In the genomic region with DNA sequence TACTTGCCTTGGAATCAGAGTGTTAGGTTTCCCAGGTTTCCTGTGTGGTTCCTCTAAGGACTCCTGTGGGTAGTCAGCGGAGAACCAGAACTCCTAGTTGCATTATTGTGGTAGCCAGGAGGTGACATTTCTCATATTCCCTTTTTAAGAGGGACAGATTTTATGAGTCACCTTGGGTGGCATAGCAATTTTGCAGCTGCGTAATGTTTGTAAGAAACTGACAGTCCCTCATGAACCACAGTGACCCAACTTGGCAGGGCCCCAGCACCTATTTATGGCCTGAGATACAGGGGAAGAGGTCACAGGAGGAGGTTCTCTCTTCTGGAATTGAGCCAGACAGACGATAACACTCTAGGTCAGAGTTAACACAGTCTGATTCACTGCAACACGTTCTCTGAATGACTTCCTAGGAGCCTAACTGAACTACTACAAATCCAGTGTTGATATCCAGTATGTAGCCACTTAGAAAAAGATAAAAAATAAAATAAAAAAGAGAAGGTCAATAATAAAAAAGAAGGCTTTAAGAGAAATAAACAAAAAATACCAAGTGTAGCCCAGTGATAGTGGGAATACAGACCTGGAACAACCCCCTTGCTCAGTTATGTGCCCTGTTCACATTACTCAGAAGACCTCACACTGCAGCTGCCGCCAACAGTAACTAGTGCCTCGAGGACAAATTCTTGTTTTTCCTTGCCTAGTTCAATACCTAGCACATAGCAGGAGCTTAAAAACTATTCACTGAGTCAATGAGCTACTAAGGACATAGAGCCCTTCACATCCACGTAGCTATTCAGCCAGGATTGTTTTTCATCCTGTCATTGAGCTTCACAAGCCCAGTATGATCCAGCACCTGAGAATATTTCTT, we compare ENCODE assay signal across 9 cellular contexts. TPM values are rescaled to one million over a fixed set of nuclear protein-coding genes. Genes with fewer than 3 reads are reported as not detected.
DNase-seq lines count a peak whose midpoint lies in the region; ATAC-seq and TF ChIP-seq lines count a peak whose summit lies in the region.
"Had no signal": no experiment of that assay in that cellular context is flagged by ENCODE, and none has a peak within 500 bp of the region (broad histone marks: within the 10 kb centered on the region; RNA-seq: fewer than 3 reads in every experiment).

No MANE protein-coding gene starts in this region.

- H2AFZ ChIP-seq in hepatocyte, result no peak overlapping the region

- H3K4me1 ChIP-seq in hepatocyte (ENCODE audit: insufficient read depth), result peaks cover 12% of the 10 kb centered on the region
- H3K4me1 ChIP-seq: Caco-2 had no signal

- H3K9me3 ChIP-seq in hepatocyte (ENCODE audit: low read depth) (no peaks in the 10 kb centered on the region), MG63 (no peaks in the 10 kb centered on the region)
- H3K9me3 ChIP-seq: Caco-2 had no signal

- ATAC-seq in HG02870 (IDR thresholded peaks at IDR 0.05; ENCODE audit: unreplicated experiment), result peak; percentile 84

- DNase-seq in activated gamma-delta T cell treated with Interleukin-2 at 50 U/mL for 16 hours, result peak; percentile 18
- no peak for DNase-seq in activated gamma-delta T cell (lab: John Stamatoyannopoulos, UW)
- DNase-seq in NCI-H146 (lab: John Stamatoyannopoulos, UW), result peak; percentile 96
- peak; percentile 61 for DNase-seq in activated CD8-positive, alpha-beta memory T cell treated with anti-CD3 and anti-CD28 coated beads, Interleukin-2, amount 50 U/mL, for 48 hours
- peak; percentile 84 for DNase-seq in hepatocyte (ENCODE audit: low spot score)
- peak; percentile 3 for DNase-seq in stimulated activated CD8-positive, alpha-beta memory T cell treated with anti-CD3 and anti-CD28 coated beads, Interleukin-12 subunit alpha, Interleukin-12 subunit beta, amount 100 ng/mL, for 4 hours (ENCODE audit: low read depth)
- no peak for DNase-seq in MG63

- peak overlapping the region; percentile 16 for H3K4me2 ChIP-seq in hepatocyte

- no peaks in the 10 kb centered on the region for H3K79me2 ChIP-seq in hepatocyte

- H3K36me3 ChIP-seq in hepatocyte (replicated peaks; ENCODE audit: insufficient read depth, low read depth), result no peaks in the 10 kb centered on the region
- no peaks in the 10 kb centered on the region for H3K36me3 ChIP-seq in MG63

- 46% methylated on average over 7 of the region's 7 CpGs for WGBS in hepatocyte (ENCODE audit: low lambda C conversion rate, missing lambda C conversion rate)

- peak overlapping the region; percentile 2 for H3K27ac ChIP-seq in hepatocyte

- no peak overlapping the region for H3K4me3 ChIP-seq in hepatocyte
- no peak overlapping the region for H3K4me3 ChIP-seq in MG63

- no peaks in the 10 kb centered on the region for H4K20me1 ChIP-seq in hepatocyte (ENCODE audit: insufficient read depth, poor library complexity, severe bottlenecking)

- no peaks in the 10 kb centered on the region for H3K9me2 ChIP-seq in hepatocyte (replicated peaks; ENCODE audit: insufficient read depth)

- no peak for TF ChIP-seq CTCF in hepatocyte (IDR thresholded peaks at IDR 0.05; ENCODE audit: poor library complexity)

- H3K27me3 ChIP-seq in hepatocyte (no peaks in the 10 kb centered on the region), MG63 (no peaks in the 10 kb centered on the region)

RNA-seq across cellular contexts. Expression of gene VLDLR, which starts 50.7 kb away (rescaled TPM):
- total RNA-seq in hepatocyte, result 20.4 and 22.5 TPM in 2 replicates
- 12.2 and 15.8 TPM in 2 replicates for polyA plus RNA-seq in hepatocyte
- total RNA-seq in MG63 (2014; rRNA removed; shearing (Covaris generic); ENCODE audit: low replicate concordance), result 0.13 TPM in 1 of 2 replicates, not detected in the other

Comparison
In these comparisons a context has a peak if more than half of its experiments do, and no peak if none do; other contexts are left out.
1. DNase-seq: peak in activated gamma-delta T cell treated with Interleukin-2 at 50 U/mL for 16 hours (single experiment), NCI-H146 (single experiment), activated CD8-positive, alpha-beta memory T cell treated with anti-CD3 and anti-CD28 coated beads, Interleukin-2, amount 50 U/mL, for 48 hours (single experiment), hepatocyte (single experiment) and stimulated activated CD8-positive, alpha-beta memory T cell treated with anti-CD3 and anti-CD28 coated beads, Interleukin-12 subunit alpha, Interleukin-12 subunit beta, amount 100 ng/mL, for 4 hours (single experiment); none in activated gamma-delta T cell (single experiment) and MG63 (single experiment).
2. RNA of gene VLDLR, which starts 50.7 kb away (total RNA-seq): 20.4 to 22.5 TPM in hepatocyte; 0.13 TPM in MG63; every median in the first group is over 10 times any median in the second.